In genomic region chr11:88402192-88402715, GRCh38 we compare ENCODE assay signal across 10 cellular contexts.
A peak's percentile ranks its signal among the peaks of the same experiment; 100 is the strongest.
DNase-seq lines count a peak whose midpoint lies in the region; ATAC-seq lines count a peak whose summit lies in the region.
"Had no signal": no experiment of that assay in that cellular context is flagged by ENCODE, and none has a peak within 500 bp of the region (broad histone marks: within the 10 kb centered on the region; RNA-seq: fewer than 3 reads in every experiment).

No MANE protein-coding gene starts in this region.

- ATAC-seq in stimulated activated naive CD8-positive, alpha-beta T cell treated with anti-CD3 and anti-CD28 coated beads, Interleukin-15, Interleukin-2, amounts not matched to agents 100 U/mL and 50 U/mL, for 24 hours, result no peak
- ATAC-seq in HG02852 (IDR thresholded peaks at IDR 0.05; ENCODE audit: unreplicated experiment) (no peak), GM19324 (IDR thresholded peaks at IDR 0.05; ENCODE audit: low FRiP score, unreplicated experiment) (no peak)
- ATAC-seq: activated CD4-positive, CD25-positive, alpha-beta regulatory T cell treated with anti-CD3 and anti-CD28 coated beads, Interleukin-2, amount 50 U/mL, for 24 hours had no signal

- peak overlapping the region; percentile 23 for H3K27ac ChIP-seq in epithelial cell of prostate

- in situ Hi-C loops in KBM-7 (cut with MboI; ENCODE audit: low pct_unique_long_range_greater_than_20kb, low sequenced_read_pairs), result no loop called here

- DNase-seq in EL (peak; percentile 88), KBM-7 (peak; percentile 18), epithelial cell of prostate (ENCODE audit: low read depth, low spot score) (peak; percentile 53), non-pigmented ciliary epithelial cell (ENCODE audit: low read depth) (peak; percentile 81), NCI-H748 (lab: John Stamatoyannopoulos, UW; ENCODE audit: unreplicated experiment) (no peak)
- DNase-seq in stimulated activated naive CD8-positive, alpha-beta T cell treated with anti-CD3 and anti-CD28 coated beads, Interleukin-15, Interleukin-2, amounts not matched to agents 100 U/mL and 50 U/mL, for 24 hours, result no peak
- DNase-seq: NCI-H2171 treated with DMSO at 0.1 percent for 48 hours had no signal

Comparison
In these comparisons a context has a peak if more than half of its experiments do, and no peak if none do; other contexts are left out.
1. DNase-seq: peak in EL (single experiment), KBM-7 (single experiment), epithelial cell of prostate (single experiment) and non-pigmented ciliary epithelial cell (single experiment); none in stimulated activated naive CD8-positive, alpha-beta T cell treated with anti-CD3 and anti-CD28 coated beads, Interleukin-15, Interleukin-2, amounts not matched to agents 100 U/mL and 50 U/mL, for 24 hours (single experiment) and NCI-H748 (single experiment).